Comparison of ENCODE assay signal across 1 cellular context in the genomic region with DNA sequence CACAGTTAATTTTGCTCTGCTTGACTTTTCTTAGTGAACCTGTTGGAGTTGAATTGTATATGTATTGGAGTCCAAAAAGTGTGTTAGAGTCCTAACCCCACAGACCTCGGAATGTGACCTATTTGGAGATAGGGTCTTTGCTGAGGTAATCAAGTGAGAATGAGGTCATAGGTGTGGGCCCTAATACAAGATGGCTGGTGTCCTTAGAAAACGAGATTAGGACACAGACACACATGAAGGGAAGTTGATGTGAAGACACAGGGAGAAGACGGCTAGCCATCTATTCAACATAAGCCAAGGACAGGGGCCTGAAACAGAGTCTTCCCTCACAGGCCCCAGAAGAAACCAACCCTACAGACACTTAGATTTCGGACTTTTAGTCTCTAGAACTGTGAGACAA.
TF ChIP-seq lines count a peak whose summit lies in the region.

No MANE protein-coding gene starts in this region.

TF ChIP-seq in K562, 482 proteins besides CTCF, POLR2A, EP300 and RAD21 (continued from another document):
- TF ChIP-seq, protein P1, sequence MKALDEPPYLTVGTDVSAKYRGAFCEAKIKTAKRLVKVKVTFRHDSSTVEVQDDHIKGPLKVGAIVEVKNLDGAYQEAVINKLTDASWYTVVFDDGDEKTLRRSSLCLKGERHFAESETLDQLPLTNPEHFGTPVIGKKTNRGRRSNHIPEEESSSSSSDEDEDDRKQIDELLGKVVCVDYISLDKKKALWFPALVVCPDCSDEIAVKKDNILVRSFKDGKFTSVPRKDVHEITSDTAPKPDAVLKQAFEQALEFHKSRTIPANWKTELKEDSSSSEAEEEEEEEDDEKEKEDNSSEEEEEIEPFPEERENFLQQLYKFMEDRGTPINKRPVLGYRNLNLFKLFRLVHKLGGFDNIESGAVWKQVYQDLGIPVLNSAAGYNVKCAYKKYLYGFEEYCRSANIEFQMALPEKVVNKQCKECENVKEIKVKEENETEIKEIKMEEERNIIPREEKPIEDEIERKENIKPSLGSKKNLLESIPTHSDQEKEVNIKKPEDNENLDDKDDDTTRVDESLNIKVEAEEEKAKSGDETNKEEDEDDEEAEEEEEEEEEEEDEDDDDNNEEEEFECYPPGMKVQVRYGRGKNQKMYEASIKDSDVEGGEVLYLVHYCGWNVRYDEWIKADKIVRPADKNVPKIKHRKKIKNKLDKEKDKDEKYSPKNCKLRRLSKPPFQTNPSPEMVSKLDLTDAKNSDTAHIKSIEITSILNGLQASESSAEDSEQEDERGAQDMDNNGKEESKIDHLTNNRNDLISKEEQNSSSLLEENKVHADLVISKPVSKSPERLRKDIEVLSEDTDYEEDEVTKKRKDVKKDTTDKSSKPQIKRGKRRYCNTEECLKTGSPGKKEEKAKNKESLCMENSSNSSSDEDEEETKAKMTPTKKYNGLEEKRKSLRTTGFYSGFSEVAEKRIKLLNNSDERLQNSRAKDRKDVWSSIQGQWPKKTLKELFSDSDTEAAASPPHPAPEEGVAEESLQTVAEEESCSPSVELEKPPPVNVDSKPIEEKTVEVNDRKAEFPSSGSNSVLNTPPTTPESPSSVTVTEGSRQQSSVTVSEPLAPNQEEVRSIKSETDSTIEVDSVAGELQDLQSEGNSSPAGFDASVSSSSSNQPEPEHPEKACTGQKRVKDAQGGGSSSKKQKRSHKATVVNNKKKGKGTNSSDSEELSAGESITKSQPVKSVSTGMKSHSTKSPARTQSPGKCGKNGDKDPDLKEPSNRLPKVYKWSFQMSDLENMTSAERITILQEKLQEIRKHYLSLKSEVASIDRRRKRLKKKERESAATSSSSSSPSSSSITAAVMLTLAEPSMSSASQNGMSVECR (CRISPR knock-in tag; IDR thresholded peaks at IDR 0.05) = no peak
- TF ChIP-seq HDAC3 (IDR thresholded peaks at IDR 0.05; ENCODE audit: borderline replicate concordance, partially characterized antibody) (no peak), YY1 (IDR thresholded peaks at IDR 0.05; ENCODE audit: borderline replicate concordance in 1 of 3, control insufficient read depth in 1 of 3, extremely low read depth in 1 of 3, insufficient read depth in 3 of 3, insufficient read length in 1 of 3, insufficient replicate concordance in 2 of 3, low read depth in 1 of 3, low read length in 2 of 3) (peak in 1 of 3 experiments; percentile 43), JUND (IDR thresholded peaks at IDR 0.05; ENCODE audit: borderline replicate concordance, low read depth, low read length) (0 out of 2 replicates have a peak, but pooled peaks have one; percentile 33), JUND (tag; IDR thresholded peaks at IDR 0.05; ENCODE audit: borderline replicate concordance, low read depth, low read length) (no peak), CREM (IDR thresholded peaks at IDR 0.05; ENCODE audit: low read depth) (peak; percentile 75)
- TF ChIP-seq, protein P2, sequence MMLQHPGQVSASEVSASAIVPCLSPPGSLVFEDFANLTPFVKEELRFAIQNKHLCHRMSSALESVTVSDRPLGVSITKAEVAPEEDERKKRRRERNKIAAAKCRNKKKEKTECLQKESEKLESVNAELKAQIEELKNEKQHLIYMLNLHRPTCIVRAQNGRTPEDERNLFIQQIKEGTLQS (IDR thresholded peaks at IDR 0.05) = peak; percentile 35; the same call in 1 of the 2 replicates
- TF ChIP-seq, protein P2 (CRISPR knock-in tag; conservative IDR thresholded peaks at IDR 0.05) = no peak
- TF ChIP-seq, protein P3, sequence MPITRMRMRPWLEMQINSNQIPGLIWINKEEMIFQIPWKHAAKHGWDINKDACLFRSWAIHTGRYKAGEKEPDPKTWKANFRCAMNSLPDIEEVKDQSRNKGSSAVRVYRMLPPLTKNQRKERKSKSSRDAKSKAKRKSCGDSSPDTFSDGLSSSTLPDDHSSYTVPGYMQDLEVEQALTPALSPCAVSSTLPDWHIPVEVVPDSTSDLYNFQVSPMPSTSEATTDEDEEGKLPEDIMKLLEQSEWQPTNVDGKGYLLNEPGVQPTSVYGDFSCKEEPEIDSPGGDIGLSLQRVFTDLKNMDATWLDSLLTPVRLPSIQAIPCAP (CRISPR knock-in tag; IDR thresholded peaks at IDR 0.05; ENCODE audit: borderline replicate concordance) = no peak
TF ChIP-seq in K562: peak in this region for 5.
